Comparison of ENCODE assay signal across 8 cellular contexts in genomic region chr2:216013080-216013909, GRCh38. TPM values are rescaled to one million over a fixed set of nuclear protein-coding genes. Genes with fewer than 3 reads are reported as not detected.
DNase-seq lines count a peak whose midpoint lies in the region; TF ChIP-seq lines count a peak whose summit lies in the region.

MREG (minus strand) TSS chr2:216013551; CDS start chr2:216013327, 224 bp downstream.

- intact Hi-C loops in stomach (cut with DNase I; ENCODE audit: low total_unique reads) = no loop called here

- H3K4me3 ChIP-seq in foreskin fibroblast (ENCODE audit: low read depth in 1 of 2, low read length in 2 of 2) (peak within 1 kb of the TSS; percentile 76 to 77), neural progenitor cell (peak within 1 kb of the TSS; percentile 92), stomach (peak within 1 kb of the TSS; percentile 54 to 84 (median 75))

- WGBS in stomach, 5 donors = 0 to 2% (median 1%) methylated on average over 44 to 70 of the region's 70 CpGs

- H3K36me3 Mint-ChIP-seq in neural progenitor cell = no peaks in the 10 kb centered on the region

- H3K27me3 ChIP-seq in neural progenitor cell (no peaks in the 10 kb centered on the region), stomach (no peaks in the 10 kb centered on the region)

- H3K4me1 ChIP-seq in neural progenitor cell (peaks cover 13% of the 10 kb centered on the region), stomach (peaks cover 0 to 23% (median 11%) of the 10 kb centered on the region in 4 donors)

- peaks cover 15% of the 10 kb centered on the region for H3K4me1 Mint-ChIP-seq in neural progenitor cell

- no peaks in the 10 kb centered on the region for H3K27me3 Mint-ChIP-seq in neural progenitor cell (ENCODE audit: insufficient read depth, low read depth)

- TF ChIP-seq CTCF in foreskin fibroblast (IDR thresholded peaks at IDR 0.05; ENCODE audit: low read depth, low read length) = peak; percentile 78
- TF ChIP-seq CTCF in neural progenitor cell (IDR thresholded peaks at IDR 0.05) = peak; percentile 78
- TF ChIP-seq CTCF in stomach (IDR thresholded peaks at IDR 0.05) = peak in 4 of 7 experiments; percentile 23 to 73 (median 71)

- H3K36me3 ChIP-seq in neural progenitor cell = no peaks in the 10 kb centered on the region
- H3K36me3 ChIP-seq in stomach = no peaks in the 10 kb centered on the region

- no peaks in the 10 kb centered on the region for H3F3A ChIP-seq in neural progenitor cell (ENCODE audit: low read depth)

- no peaks in the 10 kb centered on the region for H4K20me1 ChIP-seq in neural progenitor cell (ENCODE audit: low read depth)

- DNase-seq in EL (peak; percentile 77), GOT3 (lab: John Stamatoyannopoulos, UW) (peak; percentile 18), LHCN-M2 (ENCODE audit: low read depth) (peak; percentile 81), SHP77 (lab: John Stamatoyannopoulos, UW) (peak; percentile 78 to 80), foreskin fibroblast (peak; percentile 62 to 92), neural progenitor cell (ENCODE audit: low spot score) (peak; percentile 91), stomach (peak; percentile 76)
- DNase-seq in activated effector memory CD4-positive, alpha-beta T cell treated with Interleukin-2 at 50 U/mL for 16 hours = peak; percentile 75

- peak within 1 kb of the TSS; percentile 89 for H3K4me3 Mint-ChIP-seq in neural progenitor cell

- H3K9ac ChIP-seq in neural progenitor cell = peak within 1 kb of the TSS; percentile 47

- H3K27ac ChIP-seq in neural progenitor cell (no peak within 1 kb of the TSS), stomach (peak within 1 kb of the TSS; percentile 52 to 86 (median 66))

- H3K9me3 ChIP-seq in neural progenitor cell (ENCODE audit: low read depth) (no peaks in the 10 kb centered on the region), stomach (no peaks in the 10 kb centered on the region)

- no peak within 1 kb of the TSS for H3K27ac Mint-ChIP-seq in neural progenitor cell

- H3K4me2 ChIP-seq in neural progenitor cell = peak within 1 kb of the TSS; percentile 92

- H3K79me2 ChIP-seq in neural progenitor cell (ENCODE audit: low read depth) = peaks cover 38% of the 10 kb centered on the region

- no peak for TF ChIP-seq POLR2A in stomach (IDR thresholded peaks at IDR 0.05)

- no peak for TF ChIP-seq EP300 in stomach (IDR thresholded peaks at IDR 0.05)

- H2AFZ ChIP-seq in neural progenitor cell (replicated peaks) = peak within 1 kb of the TSS; percentile 88

- H3K9me3 Mint-ChIP-seq in neural progenitor cell = no peaks in the 10 kb centered on the region

RNA-seq across cellular contexts. Expression of gene MREG, which starts in this region (rescaled TPM):
- total RNA-seq in LHCN-M2 (2014; rRNA removed) (3.6 and 4.8 TPM in 2 replicates), neural progenitor cell (ENCODE audit: low replicate concordance) (11.0 and 19.1 TPM in 2 replicates), stomach (10 to 100 TPM in 1 of 5 donors, 1 to 10 TPM in 4; 2.2 to 21.7 (median 5.5) TPM)
- 1.3 TPM for polyA plus RNA-seq in LHCN-M2 (2012)
- 1 to 10 TPM; 2.6 to 7.3 (median 2.6) TPM for polyA plus RNA-seq in stomach

Comparison
In these comparisons a context has a peak if more than half of its experiments do, and no peak if none do; other contexts are left out.
1. DNase-seq: peak in every context shown above with its lines; median percentile 91 in neural progenitor cell; 81 in LHCN-M2; 79 in SHP77; 77 in EL; 77 in foreskin fibroblast; 76 in stomach; 75 in activated effector memory CD4-positive, alpha-beta T cell treated with Interleukin-2 at 50 U/mL for 16 hours; 18 in GOT3.